16 cellular contexts compared by ENCODE assay signal in the genomic region with DNA sequence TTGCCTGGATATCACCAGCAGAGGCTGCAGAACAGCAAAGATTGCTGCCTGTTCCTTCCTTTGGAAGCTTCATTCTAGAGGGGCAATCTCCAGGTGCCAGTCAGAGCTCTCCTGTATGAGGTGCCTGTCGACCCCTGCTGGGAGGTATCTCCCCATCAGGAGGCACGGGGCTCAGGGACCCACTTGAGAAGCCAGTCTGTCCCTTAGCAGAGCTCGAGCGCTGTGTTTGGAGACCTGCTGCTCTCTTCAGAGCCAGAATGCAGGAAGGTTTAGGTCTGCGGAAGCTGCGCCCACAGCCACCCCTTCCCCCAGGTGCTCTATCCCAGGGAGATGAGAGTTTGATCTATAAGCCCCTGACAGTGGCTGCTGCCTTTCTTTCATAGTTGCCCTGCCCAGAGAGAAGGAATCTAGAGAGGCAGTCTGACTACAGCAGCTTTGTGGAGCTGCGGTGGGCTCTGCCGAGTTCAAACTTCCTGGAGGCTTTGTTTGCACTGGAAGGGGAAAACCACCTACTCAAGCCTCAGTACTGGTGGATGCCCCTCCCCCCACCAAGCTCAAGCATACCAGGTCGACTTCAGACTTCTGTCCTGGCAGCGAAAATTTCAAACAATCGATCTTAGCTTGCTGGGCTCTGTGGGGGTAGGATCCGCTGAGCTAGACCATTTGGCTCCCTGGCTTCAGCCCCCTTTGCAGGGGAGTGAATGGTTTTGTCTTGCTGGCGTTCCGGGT. TPM values are rescaled to one million over a fixed set of nuclear protein-coding genes. Genes with fewer than 3 reads are reported as not detected.
A peak's percentile ranks its signal among the peaks of the same experiment; 100 is the strongest.
DNase-seq lines count a peak whose midpoint lies in the region; ATAC-seq and TF ChIP-seq lines count a peak whose summit lies in the region.
"Had no signal": no experiment of that assay in that cellular context is flagged by ENCODE, and none has a peak within 500 bp of the region (broad histone marks: within the 10 kb centered on the region; RNA-seq: fewer than 3 reads in every experiment).

No MANE protein-coding gene starts in this region.

- ATAC-seq in GM21619 (IDR thresholded peaks at IDR 0.05; ENCODE audit: unreplicated experiment): no peak
- ATAC-seq: A549, K562 had no signal

- peak overlapping the region; percentile 62 for H3K27ac ChIP-seq in HUES64 (ENCODE audit: low read depth, low read length)
- H3K27ac ChIP-seq in mesodermal cell (ENCODE audit: low read depth, low read length, severe bottlenecking): peak overlapping the region; percentile 49
- H3K27ac ChIP-seq: A549 had no signal

- H3K4me1 ChIP-seq in ES-I3 (ENCODE audit: insufficient read depth, low read length): peaks cover 9% of the 10 kb centered on the region; the same call in 1 of the 2 replicates
- H3K4me1 ChIP-seq in HUES64 (ENCODE audit: insufficient read depth, low read length): peaks cover 28% of the 10 kb centered on the region
- no peaks in the 10 kb centered on the region for H3K4me1 ChIP-seq in mesodermal cell (ENCODE audit: control insufficient read depth, insufficient read depth, low read length, poor library complexity, severe bottlenecking)
- H3K4me1 ChIP-seq: A549, Caco-2 had no signal

- H3K27me3 Mint-ChIP-seq in chondrocyte (ENCODE audit: low read depth) (no peaks in the 10 kb centered on the region), MCF 10A (ENCODE audit: insufficient read depth, unreplicated experiment) (no peaks in the 10 kb centered on the region)

- BruUV-seq in MCF 10A (replicated peaks; lab: Mats Ljungman, UMichigan): no TSS peak

- TF ChIP-seq CTCF in chondrocyte (IDR thresholded peaks at IDR 0.05) (no peak), MCF 10A (IDR thresholded peaks at IDR 0.05; ENCODE audit: unreplicated experiment) (no peak)

- peak overlapping the region; percentile 36 for H3K27ac Mint-ChIP-seq in chondrocyte (ENCODE audit: unreplicated experiment)
- no peak overlapping the region for H3K27ac Mint-ChIP-seq in MCF 10A (ENCODE audit: low read depth, unreplicated experiment)

- peaks cover 20% of the 10 kb centered on the region for H3K36me3 Mint-ChIP-seq in chondrocyte (ENCODE audit: low read depth)
- H3K36me3 Mint-ChIP-seq in MCF 10A (ENCODE audit: insufficient read depth, unreplicated experiment): no peaks in the 10 kb centered on the region
- H3K36me3 Mint-ChIP-seq: CD14-positive monocyte had no signal

- no peaks in the 10 kb centered on the region for H3K27me3 ChIP-seq in HUES64 (ENCODE audit: insufficient read depth, low read length)

- DNase-seq in chondrocyte (ENCODE audit: low spot score) (peak; percentile 60), MCF 10A (ENCODE audit: unreplicated experiment) (no peak), germinal center (ENCODE audit: low spot score) (no peak), C1 segment of cervical spinal cord (lab: John Stamatoyannopoulos, UW) (no peak)
- DNase-seq: Caco-2, NCI-H1417, NCI-H1930, NCI-H510A treated with DMSO at 0.1 percent for 48 hours, SHP77 treated with DMSO at 0.1 percent for 48 hours had no signal

- H3K9me3 ChIP-seq in ES-I3 (ENCODE audit: control insufficient read depth, insufficient read depth, low read length): no peaks in the 10 kb centered on the region; the same call in 1 of the 2 replicates
- H3K9me3 ChIP-seq in HUES64 (ENCODE audit: insufficient read depth, low read depth, low read length): no peaks in the 10 kb centered on the region
- no peaks in the 10 kb centered on the region for H3K9me3 ChIP-seq in mesodermal cell (ENCODE audit: control insufficient read depth, low read length)
- H3K9me3 ChIP-seq: A549, Caco-2 had no signal

- POLR2A ChIA-PET in MCF 10A (lab: Yijun Ruan, JAX): no interaction called here

- 74% methylated on average over 13 of the region's 14 CpGs for WGBS in HUES64
- WGBS in mesodermal cell (ENCODE audit: insufficient coverage in 2 of 2), 2 experiments: 64 to 78% methylated on average over 7 to 8 of the region's 14 CpGs

- peaks cover 16% of the 10 kb centered on the region for H3K4me1 Mint-ChIP-seq in chondrocyte (ENCODE audit: low read depth)
- no peaks in the 10 kb centered on the region for H3K4me1 Mint-ChIP-seq in MCF 10A (ENCODE audit: insufficient read depth, unreplicated experiment)
- H3K4me1 Mint-ChIP-seq: CD14-positive monocyte had no signal

- H3K4me3 ChIP-seq in HUES64 (ENCODE audit: low read length): no peak overlapping the region
- H3K4me3 ChIP-seq in mesodermal cell (ENCODE audit: extremely low read depth, insufficient read depth, low read length, poor library complexity, severe bottlenecking): no peak overlapping the region
- H3K4me3 ChIP-seq: A549, K562 had no signal

- peak overlapping the region; percentile 28; the same call in 1 of the 2 replicates for H3K9ac ChIP-seq in ES-I3 (ENCODE audit: low read depth, low read length)
- H3K9ac ChIP-seq in HUES64 (ENCODE audit: low read depth, low read length): peak overlapping the region; percentile 57; the same call in 1 of the 2 replicates

- H3K36me3 ChIP-seq in ES-I3 (ENCODE audit: insufficient read depth, low read length): no peaks in the 10 kb centered on the region
- no peaks in the 10 kb centered on the region for H3K36me3 ChIP-seq in HUES64 (ENCODE audit: insufficient read depth, low read length)
- H3K36me3 ChIP-seq in mesodermal cell (ENCODE audit: control insufficient read depth, insufficient read depth, low read length): no peaks in the 10 kb centered on the region

- H3K9me3 Mint-ChIP-seq in chondrocyte (ENCODE audit: low read depth) (peaks cover 12% of the 10 kb centered on the region), MCF 10A (ENCODE audit: unreplicated experiment) (peaks cover 18% of the 10 kb centered on the region)

- CTCF ChIA-PET in MCF 10A (lab: Yijun Ruan, JAX): interaction anchor here (0.7 kb wide), 1 partner anchor 28 kb away, joined by 3 read pairs; no protein-coding TSS in a partner anchor

- no peak overlapping the region for H3K4me3 Mint-ChIP-seq in chondrocyte (ENCODE audit: unreplicated experiment)
- no peak overlapping the region for H3K4me3 Mint-ChIP-seq in MCF 10A (ENCODE audit: unreplicated experiment)
- H3K4me3 Mint-ChIP-seq: CD14-positive monocyte had no signal

- intact Hi-C loops in MCF 10A (cut with micrococcal nuclease): no loop called here

RNA-seq across cellular contexts. Expression of gene DKK2, which starts 57.9 kb away (rescaled TPM):
- polyA plus RNA-seq in HUES64 (2013, experiment 1 of 2): 0.35 TPM
- 0.44 TPM for polyA plus RNA-seq in HUES64 (2013, experiment 2 of 2)
- total RNA-seq in chondrocyte (107 to 259 TPM (median 109 TPM) in 3 replicates), MCF 10A (2022) (0.07 and 0.30 TPM in 2 replicates)
- 15.0 TPM for polyA plus RNA-seq in mesodermal cell (2013, experiment 1 of 2)
- 15.5 TPM for polyA plus RNA-seq in mesodermal cell (2013, experiment 2 of 2)
- total RNA-seq: Caco-2, K562 had no signal
- polyA plus RNA-seq: A549, CD14-positive monocyte, K562 had no signal

Comparison
In these comparisons a context has a peak if more than half of its experiments do, and no peak if none do; other contexts are left out.
1. RNA of gene DKK2, which starts 57.9 kb away (total RNA-seq): 107 to 259 TPM in chondrocyte; 0.07 to 0.30 TPM in MCF 10A; every median in the first group is over 10 times any median in the second.